In the genomic region with DNA sequence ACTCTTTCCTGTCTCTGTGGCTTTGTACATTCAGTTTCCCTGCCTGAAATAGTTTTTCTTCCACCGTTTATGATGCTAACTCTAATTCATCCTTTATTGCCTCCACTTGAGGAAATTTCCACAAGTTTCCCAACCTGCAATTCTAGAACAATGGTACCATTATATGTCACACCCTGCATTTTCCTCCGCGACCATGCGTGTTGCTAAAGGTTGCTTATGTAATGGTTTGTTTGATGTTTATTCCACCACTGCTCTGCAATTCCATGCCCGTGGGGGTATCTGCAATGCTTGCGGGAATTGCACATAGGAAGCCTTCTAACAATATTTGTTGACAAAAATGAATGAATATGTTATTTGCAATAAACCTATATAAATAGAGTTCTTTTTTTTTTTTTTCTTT, we compare ENCODE assay signal across 24 cellular contexts.
DNase-seq lines count a peak whose midpoint lies in the region; ATAC-seq and TF ChIP-seq lines count a peak whose summit lies in the region.
"Had no signal": no experiment of that assay in that cellular context is flagged by ENCODE, and none has a peak within 500 bp of the region (broad histone marks: within the 10 kb centered on the region; RNA-seq: fewer than 3 reads in every experiment).

No MANE protein-coding gene starts in this region.

- in situ Hi-C loops in brain microvascular endothelial cell (cut with HindIII; ENCODE audit: low pct_ligation_motif_present, low sequenced_read_pairs) = no loop called here

- H3K36me3 ChIP-seq in brain microvascular endothelial cell (replicated peaks) = no peaks in the 10 kb centered on the region
- H3K36me3 ChIP-seq: BE2C, HAP-1, SJCRH30 had no signal

- DNase-seq in NCI-H748 (lab: John Stamatoyannopoulos, UW; ENCODE audit: unreplicated experiment) = peak; percentile 44
- no peak for DNase-seq in NCI-H748 treated with DMSO at 0.1 percent for 48 hours (lab: John Stamatoyannopoulos, UW)
- DNase-seq in LoVo (ENCODE audit: low spot score) = peak; percentile 56
- DNase-seq in epidermal melanocyte (ENCODE audit: insufficient read length, low spot score) = peak; percentile 28
- no peak for DNase-seq in brain microvascular endothelial cell
- no peak for DNase-seq in C1 segment of cervical spinal cord (lab: John Stamatoyannopoulos, UW)
- DNase-seq: ACHN; BE2C; NCI-H1092 treated with DMSO at 0.1 percent for 48 hours; NCI-H1436; NCI-H187; NCI-H2081 treated with DMSO at 0.1 percent for 48 hours; NCI-H2171; NCI-H226; NCI-H510A treated with DMSO at 0.1 percent for 48 hours; NCI-H82; NK-92 treated with Interleukin-12 subunit alpha and Interleukin-12 subunit beta, amount 100 ng/mL, for 24 hours; PC-3; SJCRH30 had no signal

- H3K27ac ChIP-seq in brain microvascular endothelial cell = no peak overlapping the region
- H3K27ac ChIP-seq: 22Rv1, SJCRH30 had no signal

- H3K27me3 ChIP-seq in brain microvascular endothelial cell (replicated peaks) = no peaks in the 10 kb centered on the region
- H3K27me3 ChIP-seq: BE2C, SJCRH30 had no signal

- no peak for TF ChIP-seq CTCF in brain microvascular endothelial cell (IDR thresholded peaks at IDR 0.05; ENCODE audit: low read depth, low read length, missing control alignments)

- ATAC-seq in HG03280 (IDR thresholded peaks at IDR 0.05; ENCODE audit: unreplicated experiment) = no peak
- ATAC-seq: GM23338, PC-3, Right ventricle myocardium inferior had no signal

- no peak overlapping the region for H3K4me3 ChIP-seq in brain microvascular endothelial cell (ENCODE audit: low read depth, low read length)
- H3K4me3 ChIP-seq: GM23338, HAP-1, SJCRH30 had no signal

Comparison
In these comparisons a context has a peak if more than half of its experiments do, and no peak if none do; other contexts are left out.
1. DNase-seq: peak in NCI-H748 (single experiment), LoVo (single experiment) and epidermal melanocyte (single experiment); none in NCI-H748 treated with DMSO at 0.1 percent for 48 hours (single experiment), brain microvascular endothelial cell (single experiment) and C1 segment of cervical spinal cord (0 of 14).